ENCODE assay signal across 25 cellular contexts in the genomic region with DNA sequence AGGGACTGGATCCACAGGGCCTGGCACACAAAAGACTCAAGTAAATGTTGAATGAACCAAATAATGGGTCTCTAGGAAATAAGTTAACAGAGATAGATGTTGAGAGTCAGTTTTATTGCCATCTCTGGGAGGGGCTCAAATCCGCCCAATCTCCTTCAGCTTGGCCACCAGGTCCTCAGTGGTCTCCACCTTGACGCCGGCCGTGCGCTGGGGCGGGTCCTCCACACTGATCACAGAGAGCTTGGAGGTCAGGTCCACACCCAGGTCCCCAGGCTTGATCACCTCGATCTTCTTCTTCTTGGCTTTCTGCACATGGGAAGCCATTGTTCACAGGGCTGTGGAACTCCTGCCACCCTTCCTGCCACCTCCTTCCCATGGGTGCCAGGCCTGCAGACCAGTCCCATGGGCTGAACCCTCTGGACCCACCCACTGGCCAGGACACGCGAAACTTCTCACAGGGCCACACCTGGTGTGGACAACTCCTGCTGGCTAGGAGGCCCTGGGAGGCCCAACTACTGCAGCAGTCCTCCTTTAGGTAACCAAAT. TPM values are rescaled to one million over a fixed set of nuclear protein-coding genes. Genes with fewer than 3 reads are reported as not detected.
"Had no signal": no experiment of that assay in that cellular context is flagged by ENCODE, and none has a peak within 500 bp of the region (broad histone marks: within the 10 kb centered on the region; RNA-seq: fewer than 3 reads in every experiment).

No MANE protein-coding gene starts in this region.

- H3K4me3 ChIP-seq: colonic mucosa, left lung, ovary, psoas muscle, skin epidermis, thyroid gland had no signal

- H3K27me3 ChIP-seq: colonic mucosa, ovary, thyroid gland had no signal

- H3K27ac ChIP-seq: colonic mucosa, left lung, ovary, psoas muscle, skin epidermis, thyroid gland, VCaP had no signal

- H3K27ac Mint-ChIP-seq: activated CD4-positive, alpha-beta T cell treated with anti-CD3 and anti-CD28 coated beads for 36 hours; activated T-helper 1 cell treated with anti-CD3 and anti-CD28 coated beads, Interleukin-12 subunit alpha, Interleukin-12 subunit beta, Interleukin-2, Interleukin-4 antibody, amounts not matched to agents 30 ng/mL and 10 ng/mL and 1 ng/mL, durations not matched to agents 14 hours and 24 hours and 36 hours had no signal

- DNase-seq: activated CD4-positive, alpha-beta T cell treated with anti-CD3 and anti-CD28 coated beads for 36 hours; activated CD4-positive, alpha-beta T cell treated with anti-CD3 and anti-CD28 coated beads, Interleukin-2, amount 50 U/mL, for 48 hours; anterior cingulate cortex; central memory CD4-positive, alpha-beta T cell; colonic mucosa; erythroblast; foreskin melanocyte; left lung; mammary epithelial cell; ovary; stimulated activated CD4-positive, alpha-beta T cell treated with anti-CD3 and anti-CD28 coated beads, Interleukin-15, amount 100 ng/mL, for 24 hours; stimulated activated CD4-positive, alpha-beta T cell treated with anti-CD3 and anti-CD28 coated beads, Interleukin-2, amount 100 ng/mL, for 48 hours; T-helper 2 cell; thyroid gland had no signal

- H3K9me3 Mint-ChIP-seq: activated T-helper 1 cell treated with anti-CD3 and anti-CD28 coated beads, Interleukin-12 subunit alpha, Interleukin-12 subunit beta, Interleukin-2, Interleukin-4 antibody, amounts not matched to agents 30 ng/mL and 10 ng/mL and 1 ng/mL, durations not matched to agents 14 hours and 24 hours and 36 hours; brain; neural crest cell had no signal

- ATAC-seq: activated CD4-positive, alpha-beta T cell treated with anti-CD3 and anti-CD28 coated beads for 36 hours; left lung; psoas muscle; right cardiac atrium had no signal

- H3K4me1 Mint-ChIP-seq: activated CD4-positive, alpha-beta T cell treated with anti-CD3 and anti-CD28 coated beads for 36 hours; neural crest cell had no signal

- H3K4me1 ChIP-seq: psoas muscle had no signal

- H3K27me3 Mint-ChIP-seq: activated CD4-positive, alpha-beta T cell treated with anti-CD3 and anti-CD28 coated beads for 36 hours had no signal

- H3K4me3 Mint-ChIP-seq: activated CD4-positive, alpha-beta T cell treated with anti-CD3 and anti-CD28 coated beads for 36 hours; activated T-helper 1 cell treated with anti-CD3 and anti-CD28 coated beads, Interleukin-12 subunit alpha, Interleukin-12 subunit beta, Interleukin-2, Interleukin-4 antibody, amounts not matched to agents 30 ng/mL and 10 ng/mL and 1 ng/mL, durations not matched to agents 14 hours and 24 hours and 36 hours; brain; neural crest cell had no signal

- H3K36me3 ChIP-seq: colonic mucosa, ovary had no signal

- H3K9me3 ChIP-seq: colonic mucosa, left lung, ovary, psoas muscle, thyroid gland had no signal

RNA-seq across cellular contexts. Expression of a gene that starts 23.7 kb away (rescaled TPM):
- total RNA-seq: mammary epithelial cell, myocyte, subcutaneous adipose tissue, thyroid gland, urinary bladder had no signal
- polyA plus RNA-seq: mammary epithelial cell had no signal

RNA-seq across cellular contexts. Expression of a gene that starts 27.3 kb away (rescaled TPM):
- total RNA-seq: mammary epithelial cell, myocyte, neural crest cell had no signal
- polyA plus RNA-seq: keratinocyte, mammary epithelial cell had no signal

RNA-seq across cellular contexts. Expression of a gene that starts 33.7 kb away (rescaled TPM):
- total RNA-seq: left lung, mammary epithelial cell, myocyte had no signal
- polyA plus RNA-seq: keratinocyte, mammary epithelial cell had no signal
